ENCODE assay signal across 13 cellular contexts in genomic region chr9:123343428-123344272, GRCh38. TPM values are rescaled to one million over a fixed set of nuclear protein-coding genes. Genes with fewer than 3 reads are reported as not detected.
DNase-seq lines count a peak whose midpoint lies in the region; ATAC-seq, FAIRE-seq and TF ChIP-seq lines count a peak whose summit lies in the region.
"Had no signal": no experiment of that assay in that cellular context is flagged by ENCODE, and none has a peak within 500 bp of the region (broad histone marks: within the 10 kb centered on the region; RNA-seq: fewer than 3 reads in every experiment).

No MANE protein-coding gene starts in this region.

- intact Hi-C loops in naive thymus-derived CD4-positive, alpha-beta T cell (cut with micrococcal nuclease) = loop anchor here in 1 of 2 donors (10.0 kb wide), 1 partner anchor 1249 kb away; the partner anchor contains the start of gene TTLL11
- intact Hi-C loops in posterior vena cava (cut with DNase I) = loop anchor here in 1 of 2 donors (10.0 kb wide), 1 partner anchor 239 kb away; no protein-coding TSS in a partner anchor

- peaks cover 47% of the 10 kb centered on the region for H3K4me1 Mint-ChIP-seq in memory B cell
- H3K4me1 Mint-ChIP-seq in naive thymus-derived CD4-positive, alpha-beta T cell = peaks cover 15 to 35% (median 31%) of the 10 kb centered on the region in 7 donors

- peak; percentile 58 for FAIRE-seq in GM12892 (lab: Jason Lieb, UNC)

- CTCF ChIA-PET in naive thymus-derived CD4-positive, alpha-beta T cell (lab: Charles Lee) = no interaction called here

- DNase-seq in GM12892 (ENCODE audit: insufficient read length) = peak; percentile 66
- peak; percentile 37 for DNase-seq in NB4 (ENCODE audit: low read depth)
- peak; percentile 55 to 64 for DNase-seq in memory B cell (ENCODE audit: low spot score in 2 of 2)
- DNase-seq in naive thymus-derived CD4-positive, alpha-beta T cell = no peak
- no peak for DNase-seq in central memory CD4-positive, alpha-beta T cell
- DNase-seq in posterior vena cava (ENCODE audit: low spot score) = no peak
- DNase-seq: NCI-H446, T1000 had no signal

- H3K4me3 Mint-ChIP-seq in memory B cell = no peak overlapping the region
- no peak overlapping the region for H3K4me3 Mint-ChIP-seq in naive thymus-derived CD4-positive, alpha-beta T cell
- H3K4me3 Mint-ChIP-seq: activated naive CD4-positive, alpha-beta T cell treated with anti-CD3 and anti-CD28 coated beads, Interleukin-2, amount 50 U/mL, for 24 hours had no signal

- no peaks in the 10 kb centered on the region for H3K27me3 ChIP-seq in naive thymus-derived CD4-positive, alpha-beta T cell (ENCODE audit: control insufficient read depth in 2 of 2, insufficient read depth in 2 of 2, low read length in 2 of 2)

- no peaks in the 10 kb centered on the region for H3K27me3 Mint-ChIP-seq in memory B cell
- no peaks in the 10 kb centered on the region for H3K27me3 Mint-ChIP-seq in naive thymus-derived CD4-positive, alpha-beta T cell
- H3K27me3 Mint-ChIP-seq: activated naive CD4-positive, alpha-beta T cell treated with anti-CD3 and anti-CD28 coated beads, Interleukin-2, amount 50 U/mL, for 24 hours had no signal

- POLR2A ChIA-PET in naive thymus-derived CD4-positive, alpha-beta T cell (lab: Charles Lee) = no interaction called here

- no peak for TF ChIP-seq CTCF in NB4 (IDR thresholded peaks at IDR 0.05; ENCODE audit: low read depth, low read length)

- H3K27ac Mint-ChIP-seq in memory B cell = peak overlapping the region; percentile 100
- H3K27ac Mint-ChIP-seq in naive thymus-derived CD4-positive, alpha-beta T cell = no peak overlapping the region
- H3K27ac Mint-ChIP-seq: activated naive CD4-positive, alpha-beta T cell treated with anti-CD3 and anti-CD28 coated beads, Interleukin-2, amount 50 U/mL, for 24 hours had no signal

- H3K9me3 Mint-ChIP-seq in memory B cell = no peaks in the 10 kb centered on the region
- H3K9me3 Mint-ChIP-seq in naive thymus-derived CD4-positive, alpha-beta T cell = peaks cover 0 to 1% (median 0%) of the 10 kb centered on the region in 11 donors
- H3K9me3 Mint-ChIP-seq: activated naive CD4-positive, alpha-beta T cell treated with anti-CD3 and anti-CD28 coated beads, Interleukin-2, amount 50 U/mL, for 24 hours had no signal

- H3K36me3 ChIP-seq in naive thymus-derived CD4-positive, alpha-beta T cell (ENCODE audit: control insufficient read depth in 2 of 3, insufficient read depth in 3 of 3, low read length in 3 of 3) = no peaks in the 10 kb centered on the region

- H3K36me3 Mint-ChIP-seq in memory B cell = no peaks in the 10 kb centered on the region
- H3K36me3 Mint-ChIP-seq in naive thymus-derived CD4-positive, alpha-beta T cell = no peaks in the 10 kb centered on the region
- H3K36me3 Mint-ChIP-seq: activated naive CD4-positive, alpha-beta T cell treated with anti-CD3 and anti-CD28 coated beads, Interleukin-2, amount 50 U/mL, for 24 hours had no signal

- no peaks in the 10 kb centered on the region for H3K9me3 ChIP-seq in naive thymus-derived CD4-positive, alpha-beta T cell (ENCODE audit: control insufficient read depth in 2 of 3, low read length in 3 of 3)

- peak; percentile 23 for ATAC-seq in GM21737 (IDR thresholded peaks at IDR 0.05; ENCODE audit: unreplicated experiment)
- ATAC-seq in memory B cell (ENCODE audit: low read depth) = peak; percentile 57
- no peak for ATAC-seq in HG02588 (IDR thresholded peaks at IDR 0.05; ENCODE audit: unreplicated experiment)
- no peak for ATAC-seq in naive thymus-derived CD4-positive, alpha-beta T cell

- peaks cover 12 to 20% of the 10 kb centered on the region in 2 donors for H3K4me1 ChIP-seq in naive thymus-derived CD4-positive, alpha-beta T cell (ENCODE audit: control insufficient read depth in 2 of 2, insufficient read depth in 2 of 2, low read length in 2 of 2)

- peak; percentile 79 for TF ChIP-seq POLR2A in GM12892 (IDR thresholded peaks at IDR 0.05; ENCODE audit: low read depth, low read length)
- TF ChIP-seq POLR2A in NB4 (IDR thresholded peaks at IDR 0.05; ENCODE audit: extremely low read depth, insufficient read length) = no peak

- H3K27ac ChIP-seq in naive thymus-derived CD4-positive, alpha-beta T cell (ENCODE audit: low read depth, low read length) = no peak overlapping the region
- H3K27ac ChIP-seq: HL-60 had no signal

- H3K4me3 ChIP-seq in NB4 (ENCODE audit: low read depth, low read length) = no peak overlapping the region
- no peak overlapping the region for H3K4me3 ChIP-seq in naive thymus-derived CD4-positive, alpha-beta T cell (ENCODE audit: low read length)

RNA-seq across cellular contexts. Expression of gene CRB2, which starts 12.3 kb away (rescaled TPM):
- 0.42 TPM for polyA plus RNA-seq in GM12892 (2012; ENCODE audit: missing spikeins)
- not detected for total RNA-seq in naive thymus-derived CD4-positive, alpha-beta T cell
- polyA plus RNA-seq in naive thymus-derived CD4-positive, alpha-beta T cell = not detected
- total RNA-seq in posterior vena cava = under 1 TPM in 1 of 2 donors, not detected in 1; 0.05 TPM
- total RNA-seq: mononuclear cell had no signal

Comparison
In these comparisons a context has a peak if more than half of its experiments do, and no peak if none do; other contexts are left out.
1. DNase-seq: peak in GM12892 (single experiment), NB4 (single experiment) and memory B cell (2 of 2); none in naive thymus-derived CD4-positive, alpha-beta T cell (0 of 9), central memory CD4-positive, alpha-beta T cell (single experiment) and posterior vena cava (single experiment).
2. ATAC-seq: peak in GM21737 (single experiment) and memory B cell (single experiment); none in HG02588 (single experiment) and naive thymus-derived CD4-positive, alpha-beta T cell (single experiment).